In the genomic region with DNA sequence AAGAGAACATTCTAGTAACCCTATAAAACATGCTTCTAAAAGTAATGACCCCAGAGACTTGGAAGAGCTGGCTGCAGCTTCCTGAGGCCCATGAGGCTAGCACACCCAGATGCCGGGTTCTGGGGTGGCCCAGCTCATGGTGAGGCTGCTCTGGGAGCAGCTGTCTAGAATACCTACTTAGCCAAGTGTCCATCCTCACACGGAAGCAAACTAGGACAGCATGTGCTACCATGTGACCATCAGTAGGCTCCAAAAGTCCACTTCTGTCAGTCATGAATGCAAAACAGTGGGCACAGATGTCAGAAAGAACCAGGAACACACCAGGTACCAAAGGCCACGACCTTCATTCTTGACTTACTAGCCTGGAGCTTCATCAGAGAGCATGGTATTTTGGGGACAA, we compare ENCODE assay signal across 21 cellular contexts. TPM values are rescaled to one million over a fixed set of nuclear protein-coding genes. Genes with fewer than 3 reads are reported as not detected.
A peak's percentile ranks its signal among the peaks of the same experiment; 100 is the strongest.
DNase-seq lines count a peak whose midpoint lies in the region; ATAC-seq, FAIRE-seq and TF ChIP-seq lines count a peak whose summit lies in the region.
"Had no signal": no experiment of that assay in that cellular context is flagged by ENCODE, and none has a peak within 500 bp of the region (broad histone marks: within the 10 kb centered on the region; RNA-seq: fewer than 3 reads in every experiment).

No MANE protein-coding gene starts in this region.

- TF ChIP-seq POLR2A in spleen (IDR thresholded peaks at IDR 0.05) (no peak), GM12891 (IDR thresholded peaks at IDR 0.05; ENCODE audit: low read depth, low read length) (no peak)

- intact Hi-C loops in spleen (cut with DNase I; ENCODE audit: low total_unique reads) = no loop called here

- FAIRE-seq in GM12891 (lab: Jason Lieb, UNC) = no peak

- POLR2A ChIA-PET in RWPE1 (lab: Yijun Ruan, JAX; ENCODE audit: low non-redundant PET) = no interaction called here

- peak overlapping the region; percentile 63 for H3K27ac ChIP-seq in RWPE1
- H3K27ac ChIP-seq in foreskin keratinocyte = peak overlapping the region; percentile 79
- no peak overlapping the region for H3K27ac ChIP-seq in spleen
- H3K27ac ChIP-seq: SJSA1 had no signal

- no peak overlapping the region for H3K4me3 Mint-ChIP-seq in endothelial cell (ENCODE audit: unreplicated experiment)
- H3K4me3 Mint-ChIP-seq: CD4-positive, CD25-positive, alpha-beta regulatory T cell had no signal

- no peaks in the 10 kb centered on the region for H3K27me3 Mint-ChIP-seq in endothelial cell (ENCODE audit: unreplicated experiment)

- H3K4me1 ChIP-seq in foreskin keratinocyte (peaks cover 29% of the 10 kb centered on the region), spleen (peaks cover 0 to 46% (median 29%) of the 10 kb centered on the region in 6 donors)
- H3K4me1 ChIP-seq: Caco-2, HAP-1 had no signal

- CTCF ChIA-PET in RWPE1 (lab: Yijun Ruan, JAX) = no interaction called here

- H3K4me1 Mint-ChIP-seq in endothelial cell (ENCODE audit: unreplicated experiment) = peaks cover 44% of the 10 kb centered on the region
- H3K4me1 Mint-ChIP-seq: CD4-positive, CD25-positive, alpha-beta regulatory T cell had no signal

- DNase-seq in RWPE1 (ENCODE audit: low spot score) = no peak
- DNase-seq in foreskin keratinocyte = no peak
- DNase-seq in myocyte (ENCODE audit: low read depth) = peak; percentile 71
- DNase-seq in spleen = peak; percentile 22
- no peak for DNase-seq in effector CD8-positive, alpha-beta T cell (lab: John Stamatoyannopoulos, UW)
- no peak for DNase-seq in GM12891 (ENCODE audit: insufficient read length, low spot score)
- no peak for DNase-seq in endothelial cell (ENCODE audit: low spot score)
- DNase-seq: ACHN; AML-193; Caco-2; CD4-positive, CD25-positive, alpha-beta regulatory T cell; EL; KBM-7; NCI-H1417 treated with DMSO at 0.1 percent for 48 hours; NCI-H1930; NCI-H446; NCI-H69 had no signal

- H3K36me3 Mint-ChIP-seq in endothelial cell (ENCODE audit: low read depth, unreplicated experiment) = peaks cover 45% of the 10 kb centered on the region
- H3K36me3 Mint-ChIP-seq: CD4-positive, CD25-positive, alpha-beta regulatory T cell had no signal

- H3K9me3 ChIP-seq in spleen = peaks cover 0 to 5% (median 0%) of the 10 kb centered on the region in 8 donors
- H3K9me3 ChIP-seq: Caco-2, HAP-1, SJSA1 had no signal

- H3K4me3 ChIP-seq in spleen = no peak overlapping the region
- H3K4me3 ChIP-seq: HAP-1, SJSA1 had no signal

- WGBS in spleen, 5 donors = 72 to 85% (median 76%) methylated on average over 3 of the region's 3 CpGs

- no peaks in the 10 kb centered on the region for H3K9me3 Mint-ChIP-seq in endothelial cell (ENCODE audit: unreplicated experiment)

- peaks cover 0 to 34% (median 6%) of the 10 kb centered on the region in 6 donors for H3K36me3 ChIP-seq in spleen

- ATAC-seq in foreskin keratinocyte (no peak), HG02642 (IDR thresholded peaks at IDR 0.05; ENCODE audit: poor library complexity, unreplicated experiment) (no peak)

- H3K27ac Mint-ChIP-seq in endothelial cell (ENCODE audit: unreplicated experiment) = no peak overlapping the region
- H3K27ac Mint-ChIP-seq: CD4-positive, CD25-positive, alpha-beta regulatory T cell had no signal

- TF ChIP-seq CTCF in RWPE1 (conservative IDR thresholded peaks at IDR 0.05; ENCODE audit: low read depth) (no peak), foreskin keratinocyte (conservative IDR thresholded peaks at IDR 0.05) (no peak), spleen (IDR thresholded peaks at IDR 0.05 in 8 of 11, conservative IDR thresholded peaks at IDR 0.05 in 3 of 11) (no peak), endothelial cell (IDR thresholded peaks at IDR 0.05; ENCODE audit: unreplicated experiment) (no peak)

- H3K27me3 ChIP-seq in foreskin keratinocyte = no peaks in the 10 kb centered on the region
- H3K27me3 ChIP-seq in spleen (replicated peaks in 1 of 7) = no peaks in the 10 kb centered on the region
- H3K27me3 ChIP-seq: SJSA1 had no signal

TF ChIP-seq in GM12891, 5 proteins besides CTCF, POLR2A, EP300 and RAD21:
- TF ChIP-seq PAX5 (IDR thresholded peaks at IDR 0.05; ENCODE audit: insufficient read depth, low read length, severe bottlenecking) (no peak), SPI1 (IDR thresholded peaks at IDR 0.05; ENCODE audit: low read depth, low read length) (no peak)

RNA-seq across cellular contexts. Expression of a gene that starts 32.4 kb away (rescaled TPM):
- total RNA-seq in foreskin keratinocyte = 100 and 101 TPM in 2 replicates
- polyA plus RNA-seq in foreskin keratinocyte = 41.7 and 48.4 TPM in 2 replicates
- 27.1 and 27.7 TPM in 2 replicates for total RNA-seq in myocyte
- 36.3 TPM for polyA plus RNA-seq in myocyte (2012)
- 10 to 100 TPM; 32.2 to 74.4 (median 52.0) TPM for total RNA-seq in spleen
- 10 to 100 TPM in 1 of 3 donors, 1 to 10 TPM in 2; 6.7 to 19.2 (median 7.0) TPM for polyA plus RNA-seq in spleen
- 3.0 TPM for polyA plus RNA-seq in GM12891 (2012; ENCODE audit: low read depth, missing spikeins)
- 145 TPM for total RNA-seq in endothelial cell (ENCODE audit: unreplicated experiment)
- total RNA-seq: OCI-LY7 had no signal

Comparison
In these comparisons a context has a peak if more than half of its experiments do, and no peak if none do; other contexts are left out.
1. DNase-seq: peak in myocyte (single experiment) and spleen (single experiment); none in RWPE1 (single experiment), foreskin keratinocyte (0 of 2), effector CD8-positive, alpha-beta T cell (single experiment), GM12891 (single experiment) and endothelial cell (single experiment).
2. H3K27ac ChIP-seq: peak in RWPE1 (single experiment) and foreskin keratinocyte (single experiment); none in spleen (0 of 8).